10 cellular contexts compared by ENCODE assay signal in genomic region chr11:72668645-72669347, GRCh38. TPM values are rescaled to one million over a fixed set of nuclear protein-coding genes. Genes with fewer than 3 reads are reported as not detected.
DNase-seq lines count a peak whose midpoint lies in the region; ATAC-seq and TF ChIP-seq lines count a peak whose summit lies in the region.
"Had no signal": no experiment of that assay in that cellular context is flagged by ENCODE, and none has a peak within 500 bp of the region (broad histone marks: within the 10 kb centered on the region; RNA-seq: fewer than 3 reads in every experiment).

No MANE protein-coding gene starts in this region.

- peak overlapping the region in 1 of 10 donors; percentile 5 for H3K4me3 Mint-ChIP-seq in naive thymus-derived CD4-positive, alpha-beta T cell
- H3K4me3 Mint-ChIP-seq in MCF 10A (ENCODE audit: unreplicated experiment): no peak overlapping the region

- peaks cover 0 to 7% (median 5%) of the 10 kb centered on the region in 3 experiments for H3K9me3 ChIP-seq in naive thymus-derived CD4-positive, alpha-beta T cell (ENCODE audit: control insufficient read depth in 2 of 3, low read length in 3 of 3)
- H3K9me3 ChIP-seq in HAP-1: peaks cover 5% of the 10 kb centered on the region; the same call in 1 of the 2 replicates

- peak overlapping the region in 1 of 9 donors; percentile 31 for H3K27ac Mint-ChIP-seq in naive thymus-derived CD4-positive, alpha-beta T cell
- no peak overlapping the region for H3K27ac Mint-ChIP-seq in MCF 10A (ENCODE audit: low read depth, unreplicated experiment)

- DNase-seq in MV-4-11 (lab: John Stamatoyannopoulos, UW) (peak; percentile 43), NCI-H187 (lab: John Stamatoyannopoulos, UW) (no peak), DMS153 (lab: John Stamatoyannopoulos, UW) (no peak), HAP-1 (ENCODE audit: low spot score in 2 of 2) (no peak), MCF 10A (ENCODE audit: unreplicated experiment) (no peak)
- peak in 1 of 9 donors; percentile 70 for DNase-seq in naive thymus-derived CD4-positive, alpha-beta T cell
- DNase-seq: occipital lobe had no signal

- H3K4me1 ChIP-seq in naive thymus-derived CD4-positive, alpha-beta T cell (ENCODE audit: control insufficient read depth in 2 of 2, insufficient read depth in 2 of 2, low read length in 2 of 2): no peaks in the 10 kb centered on the region
- H3K4me1 ChIP-seq in HAP-1: no peaks in the 10 kb centered on the region

- intact Hi-C loops in naive thymus-derived CD4-positive, alpha-beta T cell (cut with micrococcal nuclease): no loop called here
- intact Hi-C loops in MCF 10A (cut with micrococcal nuclease): no loop called here

- POLR2A ChIA-PET in naive thymus-derived CD4-positive, alpha-beta T cell (lab: Charles Lee): no interaction called here
- POLR2A ChIA-PET in MCF 10A (lab: Yijun Ruan, JAX): interaction anchor here (0.5 to 0.9 kb wide), 2 partner anchors 12 to 43 kb away, joined by 3 to 4 read pairs; no protein-coding TSS in a partner anchor

- in situ Hi-C loops in HAP-1 (cut with MboI; ENCODE audit: low sequenced_read_pairs): no loop called here

- peaks cover 0 to 13% of the 10 kb centered on the region in 2 donors for H3K27me3 ChIP-seq in naive thymus-derived CD4-positive, alpha-beta T cell (ENCODE audit: control insufficient read depth in 2 of 2, insufficient read depth in 2 of 2, low read length in 2 of 2)
- H3K27me3 ChIP-seq in HAP-1 (ENCODE audit: low read depth): peaks cover 5% of the 10 kb centered on the region; the same call in 1 of the 2 replicates

- no peak overlapping the region for H3K27ac ChIP-seq in naive thymus-derived CD4-positive, alpha-beta T cell (ENCODE audit: low read depth, low read length)

- peaks cover 41 to 70% (median 54%) of the 10 kb centered on the region in 5 donors for H3K27me3 Mint-ChIP-seq in naive thymus-derived CD4-positive, alpha-beta T cell
- H3K27me3 Mint-ChIP-seq in MCF 10A (ENCODE audit: insufficient read depth, unreplicated experiment): peaks cover 47% of the 10 kb centered on the region

- H3K4me3 ChIP-seq in naive thymus-derived CD4-positive, alpha-beta T cell (ENCODE audit: low read length): no peak overlapping the region
- H3K4me3 ChIP-seq in HAP-1: no peak overlapping the region

- H3K36me3 ChIP-seq in naive thymus-derived CD4-positive, alpha-beta T cell (ENCODE audit: control insufficient read depth in 2 of 3, insufficient read depth in 3 of 3, low read length in 3 of 3): no peaks in the 10 kb centered on the region
- H3K36me3 ChIP-seq in HAP-1 (replicated peaks): no peaks in the 10 kb centered on the region

- ATAC-seq in GM18867 (IDR thresholded peaks at IDR 0.05; ENCODE audit: unreplicated experiment) (peak; percentile 92), GM21723 (IDR thresholded peaks at IDR 0.05; ENCODE audit: unreplicated experiment) (peak; percentile 91)
- ATAC-seq in naive thymus-derived CD4-positive, alpha-beta T cell: peak; percentile 29
- ATAC-seq: HCT116 had no signal

- no TSS peak for BruUV-seq in MCF 10A (replicated peaks; lab: Mats Ljungman, UMichigan)

- peaks cover 0 to 14% (median 6%) of the 10 kb centered on the region in 7 donors for H3K4me1 Mint-ChIP-seq in naive thymus-derived CD4-positive, alpha-beta T cell
- H3K4me1 Mint-ChIP-seq in MCF 10A (ENCODE audit: insufficient read depth, unreplicated experiment): no peaks in the 10 kb centered on the region

- peaks cover 0 to 20% (median 8%) of the 10 kb centered on the region in 11 donors for H3K9me3 Mint-ChIP-seq in naive thymus-derived CD4-positive, alpha-beta T cell
- H3K9me3 Mint-ChIP-seq in MCF 10A (ENCODE audit: unreplicated experiment): no peaks in the 10 kb centered on the region

- CTCF ChIA-PET in naive thymus-derived CD4-positive, alpha-beta T cell (lab: Charles Lee): interaction anchor here (1.3 kb wide), 1 partner anchor 15 kb away, joined by 3 read pairs; no protein-coding TSS in a partner anchor
- CTCF ChIA-PET in MCF 10A (lab: Yijun Ruan, JAX): interaction anchor here (1.0 to 1.8 kb wide), 4 partner anchors 10 to 318 kb away, joined by 3 to 5 read pairs (median 4); no protein-coding TSS in a partner anchor

- TF ChIP-seq CTCF in MCF 10A (IDR thresholded peaks at IDR 0.05; ENCODE audit: unreplicated experiment): no peak

- peaks cover 0 to 6% (median 0%) of the 10 kb centered on the region in 5 donors for H3K36me3 Mint-ChIP-seq in naive thymus-derived CD4-positive, alpha-beta T cell
- H3K36me3 Mint-ChIP-seq in MCF 10A (ENCODE audit: insufficient read depth, unreplicated experiment): no peaks in the 10 kb centered on the region

RNA-seq across cellular contexts. Expression of gene PDE2A, which starts 5.4 kb away (rescaled TPM):
- total RNA-seq in naive thymus-derived CD4-positive, alpha-beta T cell: 1 to 10 TPM in 4 of 5 experiments, under 1 TPM in 1; 0.97 to 9.0 (median 1.7) TPM
- polyA plus RNA-seq in naive thymus-derived CD4-positive, alpha-beta T cell: not detected
- total RNA-seq in MCF 10A (2022): 1.9 and 3.3 TPM in 2 replicates

Comparison
In these comparisons a context has a peak if more than half of its experiments do, and no peak if none do; other contexts are left out.
1. ATAC-seq: peak in every context shown above with its lines; median percentile 92 in GM18867; 91 in GM21723; 29 in naive thymus-derived CD4-positive, alpha-beta T cell.